ENCODE assay signal across 12 cellular contexts in genomic region chr6:117549606-117550005, GRCh38. TPM values are rescaled to one million over a fixed set of nuclear protein-coding genes. Genes with fewer than 3 reads are reported as not detected.
DNase-seq lines count a peak whose midpoint lies in the region; ATAC-seq and TF ChIP-seq lines count a peak whose summit lies in the region.
"Had no signal": no experiment of that assay in that cellular context is flagged by ENCODE, and none has a peak within 500 bp of the region (broad histone marks: within the 10 kb centered on the region; RNA-seq: fewer than 3 reads in every experiment).

No MANE protein-coding gene starts in this region.

- H4K91ac ChIP-seq in trophoblast cell (ENCODE audit: low read depth, low read length): peak overlapping the region; percentile 71

- POLR2A ChIA-PET in SK-N-SH (lab: Yijun Ruan, JAX): no interaction called here

- H4K20me1 ChIP-seq in SK-N-SH (ENCODE audit: insufficient read depth) (no peaks in the 10 kb centered on the region), OCI-LY3 (ENCODE audit: insufficient read depth, low read length) (no peaks in the 10 kb centered on the region), mammary epithelial cell (ENCODE audit: insufficient read depth, low read length) (no peaks in the 10 kb centered on the region)

- H3K27me3 ChIP-seq in SK-N-SH (ENCODE audit: insufficient read depth): no peaks in the 10 kb centered on the region
- H3K27me3 ChIP-seq in OCI-LY3 (ENCODE audit: low read depth, low read length): no peaks in the 10 kb centered on the region
- no peaks in the 10 kb centered on the region for H3K27me3 ChIP-seq in trophoblast cell (ENCODE audit: insufficient read depth, low read length)
- H3K27me3 ChIP-seq in mammary epithelial cell (ENCODE audit: insufficient read depth, low read length): no peaks in the 10 kb centered on the region
- H3K27me3 ChIP-seq: right lobe of liver, tibial nerve had no signal

- peak overlapping the region; percentile 15 for H2AK5ac ChIP-seq in trophoblast cell (ENCODE audit: low read length)

- no peak overlapping the region for H3K4ac ChIP-seq in trophoblast cell (ENCODE audit: low read depth, low read length)

- no peak overlapping the region for H4K12ac ChIP-seq in trophoblast cell (ENCODE audit: low read depth, low read length)

- no peak for DNase-seq in SK-N-SH
- DNase-seq in central memory CD4-positive, alpha-beta T cell: peak; percentile 30
- DNase-seq in trophoblast cell: no peak
- no peak for DNase-seq in mammary epithelial cell
- DNase-seq in NCI-H748 (lab: John Stamatoyannopoulos, UW; ENCODE audit: unreplicated experiment): no peak
- DNase-seq: NCI-H748 treated with DMSO at 0.1 percent for 48 hours, right lobe of liver had no signal

- peak overlapping the region; percentile 82 for H2BK120ac ChIP-seq in trophoblast cell (ENCODE audit: insufficient read depth, low read length, poor library complexity)

- H2BK12ac ChIP-seq in trophoblast cell (ENCODE audit: low read length): peak overlapping the region; percentile 55

- H3K4me2 ChIP-seq in SK-N-SH (no peak overlapping the region), OCI-LY3 (ENCODE audit: low read length) (peak overlapping the region; percentile 61), trophoblast cell (ENCODE audit: low read length) (no peak overlapping the region), mammary epithelial cell (ENCODE audit: insufficient read depth, low read depth, low read length) (no peak overlapping the region)

- H3K9ac ChIP-seq in SK-N-SH (no peak overlapping the region), OCI-LY3 (ENCODE audit: low read length) (no peak overlapping the region), trophoblast cell (ENCODE audit: low read length) (no peak overlapping the region), mammary epithelial cell (ENCODE audit: insufficient read depth, low read length) (no peak overlapping the region)

- no peaks in the 10 kb centered on the region for H3K9me2 ChIP-seq in SK-N-SH

- peaks cover 65% of the 10 kb centered on the region for H3F3A ChIP-seq in SK-N-SH (replicated peaks; ENCODE audit: insufficient read depth)

- intact Hi-C loops in mammary epithelial cell (cut with micrococcal nuclease): no loop called here

- peak overlapping the region; percentile 64 for H2BK5ac ChIP-seq in trophoblast cell (ENCODE audit: low read depth, low read length, poor library complexity)

- peaks cover 11 to 43% of the 10 kb centered on the region in 2 experiments for H3K4me1 ChIP-seq in SK-N-SH (ENCODE audit: control insufficient read depth in 1 of 2, insufficient read depth in 2 of 2, low read depth in 1 of 2, low read length in 1 of 2)
- H3K4me1 ChIP-seq in OCI-LY3 (ENCODE audit: low read length): peaks cover 22% of the 10 kb centered on the region
- H3K4me1 ChIP-seq in trophoblast cell (ENCODE audit: control insufficient read depth in 1 of 2, insufficient read depth in 2 of 2, low read length in 2 of 2): peaks cover 29 to 39% of the 10 kb centered on the region in 2 experiments
- H3K4me1 ChIP-seq in mammary epithelial cell (ENCODE audit: insufficient read depth, low read length): peaks cover 42% of the 10 kb centered on the region

- in situ Hi-C loops in mammary epithelial cell (cut with MboI; ENCODE audit: low sequenced_read_pairs in 2 of 2): loop anchor here (5.0 to 10.0 kb wide), 3 partner anchors 102 to 202 kb away; no protein-coding TSS in a partner anchor

- TF ChIP-seq EP300 in SK-N-SH (IDR thresholded peaks at IDR 0.05; ENCODE audit: borderline replicate concordance in 1 of 2, low read depth in 1 of 2, low read length in 1 of 2): no peak

- H3K14ac ChIP-seq in trophoblast cell (ENCODE audit: low read length): peak overlapping the region; percentile 21

- H3K18ac ChIP-seq in trophoblast cell (ENCODE audit: low read length): peak overlapping the region; percentile 42

- no peak for TF ChIP-seq CTCF in SK-N-SH (IDR thresholded peaks at IDR 0.05)
- no peak for TF ChIP-seq CTCF in OCI-LY3 (IDR thresholded peaks at IDR 0.05; ENCODE audit: low read depth, low read length)
- no peak for TF ChIP-seq CTCF in mammary epithelial cell (conservative IDR thresholded peaks at IDR 0.05 in 1 of 2, IDR thresholded peaks at IDR 0.05 in 1 of 2; ENCODE audit: extremely low read depth in 1 of 2, insufficient read depth in 1 of 2, low read depth in 1 of 2, low read length in 2 of 2)

- H3K4me3 ChIP-seq in SK-N-SH (ENCODE audit: low read depth in 2 of 2, low read length in 1 of 2): no peak overlapping the region
- no peak overlapping the region for H3K4me3 ChIP-seq in OCI-LY3 (ENCODE audit: low read length)
- no peak overlapping the region for H3K4me3 ChIP-seq in trophoblast cell (ENCODE audit: low read depth, low read length)
- no peak overlapping the region for H3K4me3 ChIP-seq in mammary epithelial cell (replicated peaks in 1 of 3; ENCODE audit: insufficient read depth in 1 of 3, low read depth in 2 of 3, low read length in 3 of 3)
- H3K4me3 ChIP-seq: HAP-1, right lobe of liver, tibial nerve had no signal

- peaks cover 33% of the 10 kb centered on the region for H3K79me1 ChIP-seq in trophoblast cell (ENCODE audit: low read length)

- CTCF ChIA-PET in SK-N-SH (lab: Yijun Ruan, JAX): interaction anchor here (0.6 to 1.4 kb wide), 4 partner anchors 13 to 101 kb away, joined by 3 to 4 read pairs (median 4); no protein-coding TSS in a partner anchor
- CTCF ChIA-PET in mammary epithelial cell (lab: Charles Lee; ENCODE audit: low non-redundant PET): no interaction called here

- no peak for ATAC-seq in SK-N-SH treated with all-trans-retinoic acid at 6 μM for 48 hours
- no peak for ATAC-seq in GM21381 (IDR thresholded peaks at IDR 0.05; ENCODE audit: unreplicated experiment)

- H3K36me3 ChIP-seq in SK-N-SH (replicated peaks in 1 of 2; ENCODE audit: control insufficient read depth in 1 of 2, insufficient read depth in 2 of 2, low read length in 1 of 2) (peaks cover 31 to 36% of the 10 kb centered on the region in 2 experiments), OCI-LY3 (replicated peaks; ENCODE audit: low read depth, low read length) (no peaks in the 10 kb centered on the region), trophoblast cell (ENCODE audit: control insufficient read depth in 1 of 2, insufficient read depth in 2 of 2, low read length in 2 of 2) (peaks cover 13 to 18% of the 10 kb centered on the region in 2 experiments), mammary epithelial cell (ENCODE audit: insufficient read depth, low read length) (peaks cover 19% of the 10 kb centered on the region)

- H3K79me2 ChIP-seq in SK-N-SH (ENCODE audit: insufficient read depth) (peaks cover 33% of the 10 kb centered on the region), OCI-LY3 (ENCODE audit: low read length) (no peaks in the 10 kb centered on the region), trophoblast cell (ENCODE audit: control insufficient read depth, insufficient read depth, low read length, poor library complexity) (peaks cover 4% of the 10 kb centered on the region), mammary epithelial cell (ENCODE audit: insufficient read depth, low read length) (no peaks in the 10 kb centered on the region)

- no peak for TF ChIP-seq RAD21 in SK-N-SH (IDR thresholded peaks at IDR 0.05; ENCODE audit: low read length)

- H3K9me3 ChIP-seq in SK-N-SH (no peaks in the 10 kb centered on the region), OCI-LY3 (ENCODE audit: insufficient read depth, low read length) (no peaks in the 10 kb centered on the region), trophoblast cell (ENCODE audit: insufficient read depth, low read depth, low read length) (no peaks in the 10 kb centered on the region), mammary epithelial cell (replicated peaks; ENCODE audit: insufficient read depth, low read length) (no peaks in the 10 kb centered on the region)
- H3K9me3 ChIP-seq: HAP-1, tibial nerve had no signal

- no TSS peak for BruUV-seq in mammary epithelial cell (replicated peaks; lab: Mats Ljungman, UMichigan)

- H3K27ac ChIP-seq in SK-N-SH (ENCODE audit: low read depth in 2 of 2, low read length in 1 of 2) (peak overlapping the region; percentile 62 to 77; a peak in 3 of 4 replicates), OCI-LY3 (ENCODE audit: low read length) (peak overlapping the region; percentile 54), trophoblast cell (ENCODE audit: low read depth, low read length) (peak overlapping the region; percentile 61), mammary epithelial cell (ENCODE audit: insufficient read depth, low read depth, low read length) (no peak overlapping the region)
- H3K27ac ChIP-seq: right lobe of liver had no signal

- WGBS in SK-N-SH (ENCODE audit: low lambda C conversion rate): 88% methylated on average over 4 of the region's 4 CpGs
- no CpG with 5 or more reads among the region's 4 CpGs for WGBS in trophoblast cell (ENCODE audit: extremely low coverage, insufficient coverage, insufficient read length)
- 91% methylated on average over 4 of the region's 4 CpGs for WGBS in mammary epithelial cell (ENCODE audit: low coverage, missing lambda C conversion rate)

- H4K8ac ChIP-seq in trophoblast cell (ENCODE audit: low read depth, low read length): peak overlapping the region; percentile 21

- H3K23ac ChIP-seq in trophoblast cell (ENCODE audit: low read length): no peak overlapping the region

- dilution Hi-C loops in mammary epithelial cell (cut with HindIII; ENCODE audit: low sequenced_read_pairs): loop anchor here (5.0 kb wide), 1 partner anchor 102 kb away; no protein-coding TSS in a partner anchor

- H2AFZ ChIP-seq in SK-N-SH (ENCODE audit: low read depth) (no peak overlapping the region), OCI-LY3 (ENCODE audit: low read depth, low read length) (no peak overlapping the region), trophoblast cell (ENCODE audit: insufficient read depth, low read length, poor library complexity) (no peak overlapping the region), mammary epithelial cell (ENCODE audit: low read depth, low read length) (no peak overlapping the region)

TF ChIP-seq in SK-N-SH, 30 proteins besides CTCF, POLR2A, EP300 and RAD21 (continues in another document):
- no peak for TF ChIP-seq CHD2 (IDR thresholded peaks at IDR 0.05; ENCODE audit: low read length, partially characterized antibody)
- TF ChIP-seq SIN3A (IDR thresholded peaks at IDR 0.05; ENCODE audit: borderline replicate concordance, low read depth, low read length): no peak
- no peak for TF ChIP-seq MXI1 (IDR thresholded peaks at IDR 0.05; ENCODE audit: low read depth, low read length)
- no peak for TF ChIP-seq YY1 (IDR thresholded peaks at IDR 0.05; ENCODE audit: low read depth)

RNA-seq across cellular contexts. Expression of gene GOPC, which starts 52.7 kb away (rescaled TPM):
- polyA plus RNA-seq in SK-N-SH (2012; rRNA removed) (20.8 and 31.4 TPM in 2 replicates), mammary epithelial cell (21.0 TPM)
- polyA plus RNA-seq in SK-N-SH (2012; cell fraction: cytosol; rRNA removed): 28.8 and 37.7 TPM in 2 replicates
- polyA plus RNA-seq in SK-N-SH (2012; cell fraction: nucleus; rRNA removed): 20.0 and 46.4 TPM in 2 replicates
- polyA plus RNA-seq in trophoblast cell (2013): 39.9 and 40.5 TPM in 2 replicates
- 10 to 100 TPM; 43.2 to 72.5 TPM for total RNA-seq in mammary epithelial cell
- polyA minus RNA-seq in mammary epithelial cell: 10.7 TPM
